ENCODE assay signal across 8 cellular contexts in genomic region chr20:36773123-36773547, GRCh38. TPM values are rescaled to one million over a fixed set of nuclear protein-coding genes. Genes with fewer than 3 reads are reported as not detected.
DNase-seq lines count a peak whose midpoint lies in the region; ATAC-seq and TF ChIP-seq lines count a peak whose summit lies in the region.

No MANE protein-coding gene starts in this region.

- no peaks in the 10 kb centered on the region for H3K9me3 ChIP-seq in MM.1S (replicated peaks; ENCODE audit: insufficient read depth, low read length)

- peak overlapping the region; percentile 78 for H2AFZ ChIP-seq in MM.1S (ENCODE audit: low read length)

- 0 out of 2 replicates have a peak, but pooled peaks cover 6% of the 10 kb centered on the region for H3F3A ChIP-seq in MM.1S (ENCODE audit: insufficient read depth, low read length)

- H4K20me1 ChIP-seq in MM.1S (ENCODE audit: insufficient read depth, low read length), result no peaks in the 10 kb centered on the region

- intact Hi-C loops in dendritic cell treated with granulocyte-macrophage colony-stimulating factor and Interleukin-4, amounts not matched to agents 40 ng/mL and 50 ng/mL, for 4 days (cut with micrococcal nuclease), result loop anchor here (5.0 to 10.0 kb wide), 2 partner anchors 92 to 166 kb away; partner anchors contain the start of gene RAB5IF

- peak overlapping the region; percentile 98 for H3K27ac Mint-ChIP-seq in T-helper 2 cell treated with Interferon-gamma antibody and Interleukin-4, amounts not matched to agents 5 μg/mL and 100 μg/mL, for 36 hours
- H3K27ac Mint-ChIP-seq in dendritic cell treated with granulocyte-macrophage colony-stimulating factor and Interleukin-4, amounts not matched to agents 40 ng/mL and 50 ng/mL, for 4 days, result peak overlapping the region; percentile 91
- H3K27ac Mint-ChIP-seq in natural killer cell treated with Interleukin-12 subunit alpha and Interleukin-12 subunit beta and Interleukin-15 and Interleukin-18, amount 100 ng/mL, for 72 hours, result peak overlapping the region; percentile 90 to 95

- H3K9ac ChIP-seq in MM.1S (ENCODE audit: low read length), result peak overlapping the region; percentile 95

- peaks cover 7% of the 10 kb centered on the region for H3K4me1 ChIP-seq in MM.1S (ENCODE audit: low read length)

- H3K27me3 Mint-ChIP-seq in T-helper 2 cell treated with Interferon-gamma antibody and Interleukin-4, amounts not matched to agents 5 μg/mL and 100 μg/mL, for 36 hours (ENCODE audit: low read depth), result peaks cover 2% of the 10 kb centered on the region
- no peaks in the 10 kb centered on the region for H3K27me3 Mint-ChIP-seq in dendritic cell treated with granulocyte-macrophage colony-stimulating factor and Interleukin-4, amounts not matched to agents 40 ng/mL and 50 ng/mL, for 4 days
- no peaks in the 10 kb centered on the region for H3K27me3 Mint-ChIP-seq in natural killer cell treated with Interleukin-12 subunit alpha and Interleukin-12 subunit beta and Interleukin-15 and Interleukin-18, amount 100 ng/mL, for 72 hours

- no peak for ATAC-seq in natural killer cell treated with Interleukin-12 subunit alpha and Interleukin-12 subunit beta and Interleukin-15 and Interleukin-18, amount 100 ng/mL, for 72 hours
- no peak for ATAC-seq in omental fat pad (ENCODE audit: low FRiP score)

- H3K4me3 Mint-ChIP-seq in T-helper 2 cell treated with Interferon-gamma antibody and Interleukin-4, amounts not matched to agents 5 μg/mL and 100 μg/mL, for 36 hours, result peak overlapping the region; percentile 87
- peak overlapping the region; percentile 83 for H3K4me3 Mint-ChIP-seq in dendritic cell treated with granulocyte-macrophage colony-stimulating factor and Interleukin-4, amounts not matched to agents 40 ng/mL and 50 ng/mL, for 4 days
- peak overlapping the region; percentile 92 for H3K4me3 Mint-ChIP-seq in natural killer cell treated with Interleukin-12 subunit alpha and Interleukin-12 subunit beta and Interleukin-15 and Interleukin-18, amount 100 ng/mL, for 72 hours

- no peaks in the 10 kb centered on the region for H3K9me3 Mint-ChIP-seq in T-helper 2 cell treated with Interferon-gamma antibody and Interleukin-4, amounts not matched to agents 5 μg/mL and 100 μg/mL, for 36 hours
- H3K9me3 Mint-ChIP-seq in dendritic cell treated with granulocyte-macrophage colony-stimulating factor and Interleukin-4, amounts not matched to agents 40 ng/mL and 50 ng/mL, for 4 days, result no peaks in the 10 kb centered on the region
- H3K9me3 Mint-ChIP-seq in natural killer cell treated with Interleukin-12 subunit alpha and Interleukin-12 subunit beta and Interleukin-15 and Interleukin-18, amount 100 ng/mL, for 72 hours, result no peaks in the 10 kb centered on the region

- no peak for TF ChIP-seq CTCF in MM.1S (IDR thresholded peaks at IDR 0.05; ENCODE audit: low read length)
- TF ChIP-seq CTCF in omental fat pad (IDR thresholded peaks at IDR 0.05), result no peak

- peaks cover 36% of the 10 kb centered on the region for H3K4me1 Mint-ChIP-seq in T-helper 2 cell treated with Interferon-gamma antibody and Interleukin-4, amounts not matched to agents 5 μg/mL and 100 μg/mL, for 36 hours (ENCODE audit: low read depth)
- H3K4me1 Mint-ChIP-seq in dendritic cell treated with granulocyte-macrophage colony-stimulating factor and Interleukin-4, amounts not matched to agents 40 ng/mL and 50 ng/mL, for 4 days (ENCODE audit: low read depth), result peaks cover 65% of the 10 kb centered on the region
- H3K4me1 Mint-ChIP-seq in natural killer cell treated with Interleukin-12 subunit alpha and Interleukin-12 subunit beta and Interleukin-15 and Interleukin-18, amount 100 ng/mL, for 72 hours (ENCODE audit: low read depth in 2 of 2), result peaks cover 20 to 31% of the 10 kb centered on the region in 2 donors

- no peaks in the 10 kb centered on the region for H3K27me3 ChIP-seq in MM.1S (replicated peaks; ENCODE audit: insufficient read depth, low read length)

- no peak for DNase-seq in T-helper 2 cell treated with Interferon-gamma antibody and Interleukin-4, amounts not matched to agents 5 μg/mL and 100 μg/mL, for 36 hours (ENCODE audit: low spot score)
- DNase-seq in T-helper 2 cell, result no peak
- DNase-seq in MM.1S, result peak; percentile 10
- no peak for DNase-seq in natural killer cell treated with Interleukin-12 subunit alpha and Interleukin-12 subunit beta and Interleukin-15 and Interleukin-18, amount 100 ng/mL, for 72 hours (ENCODE audit: low spot score)
- no peak for DNase-seq in NK-92 treated with Interleukin-12 subunit alpha and Interleukin-12 subunit beta, amount 100 ng/mL, for 24 hours (lab: John Stamatoyannopoulos, UW)
- no peak for DNase-seq in omental fat pad (ENCODE audit: low spot score)
- no peak for DNase-seq in MV-4-11 (lab: John Stamatoyannopoulos, UW)

- H3K9me2 ChIP-seq in MM.1S (replicated peaks; ENCODE audit: insufficient read depth, low read length), result no peaks in the 10 kb centered on the region

- H3K79me2 ChIP-seq in MM.1S (ENCODE audit: low read length), result peaks cover 10% of the 10 kb centered on the region

- H3K36me3 Mint-ChIP-seq in T-helper 2 cell treated with Interferon-gamma antibody and Interleukin-4, amounts not matched to agents 5 μg/mL and 100 μg/mL, for 36 hours (ENCODE audit: low read depth), result peaks cover 17% of the 10 kb centered on the region
- peaks cover 25% of the 10 kb centered on the region for H3K36me3 Mint-ChIP-seq in dendritic cell treated with granulocyte-macrophage colony-stimulating factor and Interleukin-4, amounts not matched to agents 40 ng/mL and 50 ng/mL, for 4 days (ENCODE audit: low read depth)
- H3K36me3 Mint-ChIP-seq in natural killer cell treated with Interleukin-12 subunit alpha and Interleukin-12 subunit beta and Interleukin-15 and Interleukin-18, amount 100 ng/mL, for 72 hours, result peaks cover 5% of the 10 kb centered on the region

- H3K4me2 ChIP-seq in MM.1S (ENCODE audit: low read depth, low read length), result peak overlapping the region; percentile 96

- H3K4me3 ChIP-seq in MM.1S (ENCODE audit: low read length), result peak overlapping the region; percentile 86

- peak overlapping the region; percentile 72; the same call in 1 of the 2 replicates for H3K27ac ChIP-seq in MM.1S (ENCODE audit: low read length)

- H3K36me3 ChIP-seq in MM.1S (replicated peaks; ENCODE audit: insufficient read depth, low read length), result no peaks in the 10 kb centered on the region

RNA-seq across cellular contexts. Expression of gene DSN1, which starts 0.4 kb away (rescaled TPM):
- total RNA-seq in natural killer cell treated with Interleukin-12 subunit alpha and Interleukin-12 subunit beta and Interleukin-15 and Interleukin-18, amount 100 ng/mL, for 72 hours, result 10 to 100 TPM; 21.6 to 29.1 TPM
- 10 to 100 TPM in 1 of 4 donors, 1 to 10 TPM in 3; 4.5 to 13.9 (median 5.0) TPM for total RNA-seq in omental fat pad

RNA-seq across cellular contexts. Expression of gene NDRG3, which starts 27.2 kb away (rescaled TPM):
- 10 to 100 TPM; 19.0 to 20.6 TPM for total RNA-seq in natural killer cell treated with Interleukin-12 subunit alpha and Interleukin-12 subunit beta and Interleukin-15 and Interleukin-18, amount 100 ng/mL, for 72 hours
- 10 to 100 TPM in 3 of 4 donors, 1 to 10 TPM in 1; 9.5 to 16.4 (median 14.3) TPM for total RNA-seq in omental fat pad
